8 cellular contexts compared by ENCODE assay signal in genomic region chr16:85428168-85428898, GRCh38.
DNase-seq lines count a peak whose midpoint lies in the region; ATAC-seq and TF ChIP-seq lines count a peak whose summit lies in the region.

No MANE protein-coding gene starts in this region.

- H3K9me3 ChIP-seq in BLaER1 treated with 17β-estradiol and CSF1 and Interleukin-3, amounts not matched to agents 10 nM and 100 nM (replicated peaks in 1 of 11) = no peaks in the 10 kb centered on the region
- no peaks in the 10 kb centered on the region for H3K9me3 ChIP-seq in H9 (ENCODE audit: control insufficient read depth, low read depth, low read length)
- H3K9me3 ChIP-seq in upper lobe of left lung = no peaks in the 10 kb centered on the region

- TF ChIP-seq CTCF in H9 (conservative IDR thresholded peaks at IDR 0.05) (peak; percentile 73), upper lobe of left lung (IDR thresholded peaks at IDR 0.05) (peak in 5 of 6 experiments; percentile 38 to 63 (median 52))

- H3K36me3 Mint-ChIP-seq in H9 (ENCODE audit: insufficient read depth in 1 of 3, low read depth in 3 of 3) = no peaks in the 10 kb centered on the region

- H3K27ac Mint-ChIP-seq in H9 = no peak overlapping the region; a peak in 1 of 7 replicates

- no peak overlapping the region for H3T11ph ChIP-seq in H9 (ENCODE audit: low read length)

- WGBS in H9 (ENCODE audit: extremely low coverage, insufficient read length, low lambda C conversion rate) = no CpG with 5 or more reads among the region's 17 CpGs
- 62 to 66% methylated on average over 5 to 16 of the region's 17 CpGs for WGBS in upper lobe of left lung, 2 donors

- no peaks in the 10 kb centered on the region for H3K23me2 ChIP-seq in H9 (ENCODE audit: insufficient read length, low read depth, low read length, poor library complexity, severe bottlenecking)

- no peak overlapping the region for H3K14ac ChIP-seq in H9 (ENCODE audit: insufficient read depth, low read length)

- H3K18ac ChIP-seq in H9 (ENCODE audit: insufficient read length, low read depth, low read length) = no peak overlapping the region

- H3K27me3 ChIP-seq in BLaER1 treated with 17β-estradiol and CSF1 and Interleukin-3, amounts not matched to agents 10 nM and 100 nM = peaks cover 0 to 39% (median 0%) of the 10 kb centered on the region in 11 experiments; a peak in 8 of 22 replicates
- no peaks in the 10 kb centered on the region for H3K27me3 ChIP-seq in H9 (ENCODE audit: insufficient read depth, low read length)
- H3K27me3 ChIP-seq in upper lobe of left lung = no peaks in the 10 kb centered on the region

- H2BK5ac ChIP-seq in H9 (ENCODE audit: insufficient read length, low read length) = no peak overlapping the region

- H2AFZ ChIP-seq in H9 (ENCODE audit: low read length) = no peak overlapping the region

- H2BK15ac ChIP-seq in H9 (ENCODE audit: low read depth, low read length) = no peak overlapping the region

- H2BK12ac ChIP-seq in H9 (ENCODE audit: insufficient read length, low read depth, low read length) = no peak overlapping the region

- no peak overlapping the region for H4K8ac ChIP-seq in H9 (replicated peaks; ENCODE audit: insufficient read length, low read depth, low read length)

- peaks cover 6 to 72% (median 47%) of the 10 kb centered on the region in 10 experiments; a peak in 18 of 20 replicates for H3K4me1 ChIP-seq in BLaER1 treated with 17β-estradiol and CSF1 and Interleukin-3, amounts not matched to agents 10 nM and 100 nM
- H3K4me1 ChIP-seq in H9 (ENCODE audit: insufficient read depth, low read length) (no peaks in the 10 kb centered on the region), upper lobe of left lung (peaks cover 0 to 20% (median 7%) of the 10 kb centered on the region in 4 donors)

- H3K36me3 ChIP-seq in BLaER1 treated with 17β-estradiol and CSF1 and Interleukin-3, amounts not matched to agents 10 nM and 100 nM = no peaks in the 10 kb centered on the region
- H3K36me3 ChIP-seq in upper lobe of left lung = no peaks in the 10 kb centered on the region

- peaks cover 0 to 34% (median 0%) of the 10 kb centered on the region in 11 experiments; a peak in 6 of 22 replicates for H4K20me1 ChIP-seq in BLaER1 treated with 17β-estradiol and CSF1 and Interleukin-3, amounts not matched to agents 10 nM and 100 nM
- H4K20me1 ChIP-seq in H9 (ENCODE audit: control insufficient read depth, insufficient read depth, insufficient read length) = no peaks in the 10 kb centered on the region

- H4K91ac ChIP-seq in H9 (ENCODE audit: insufficient read length, low read depth, low read length) = no peak overlapping the region

- no peak overlapping the region for H3K4me3 ChIP-seq in BLaER1 treated with 17β-estradiol and CSF1 and Interleukin-3, amounts not matched to agents 10 nM and 100 nM
- no peak overlapping the region for H3K4me3 ChIP-seq in upper lobe of left lung

- no peak overlapping the region for H3K27ac ChIP-seq in BLaER1 treated with 17β-estradiol and CSF1 and Interleukin-3, amounts not matched to agents 10 nM and 100 nM
- H3K27ac ChIP-seq in H9 (ENCODE audit: insufficient read length, low read depth, low read length) = no peak overlapping the region
- H3K27ac ChIP-seq in upper lobe of left lung = no peak overlapping the region

- no peak overlapping the region for H4K5ac ChIP-seq in H9 (ENCODE audit: insufficient read length, low read depth, low read length)

- H3K4me1 Mint-ChIP-seq in H9 = peaks cover 6 to 13% of the 10 kb centered on the region in 2 experiments; a peak in 3 of 4 replicates

- no peak for TF ChIP-seq POLR2A in upper lobe of left lung (IDR thresholded peaks at IDR 0.05)

- TF ChIP-seq EP300 in upper lobe of left lung (IDR thresholded peaks at IDR 0.05) = no peak

- no peaks in the 10 kb centered on the region for H3K9me3 Mint-ChIP-seq in H9

- H2AK5ac ChIP-seq in H9 (ENCODE audit: insufficient read length, low read length) = no peak overlapping the region

- no peak overlapping the region for H2BK20ac ChIP-seq in H9 (ENCODE audit: low read depth, low read length, poor library complexity, severe bottlenecking)

- no peaks in the 10 kb centered on the region for H3K79me2 ChIP-seq in H9 (ENCODE audit: insufficient read depth, low read length)

- no peak overlapping the region for H3K56ac ChIP-seq in H9 (ENCODE audit: insufficient read length, low read depth, low read length)

- peak; percentile 60 for DNase-seq in H9
- peak in 3 of 5 experiments; percentile 22 to 55 (median 27) for DNase-seq in T-helper 2 cell
- DNase-seq in cerebellar cortex (ENCODE audit: low spot score) = peak; percentile 61
- peak; percentile 5 for DNase-seq in midbrain (lab: John Stamatoyannopoulos, UW)
- peak in 1 of 2 donors; percentile 30 for DNase-seq in upper lobe of left lung

- no peaks in the 10 kb centered on the region for H3K79me1 ChIP-seq in H9 (ENCODE audit: insufficient read depth, low read depth, low read length, poor library complexity, severe bottlenecking)

- H3K4ac ChIP-seq in H9 (ENCODE audit: low read depth, low read length) = no peak overlapping the region

- no peak overlapping the region for H3K9ac ChIP-seq in BLaER1 treated with 17β-estradiol and CSF1 and Interleukin-3, amounts not matched to agents 10 nM and 100 nM
- no peak overlapping the region for H3K9ac ChIP-seq in H9 (ENCODE audit: extremely low read depth, insufficient read length, low read length)

- H2BK120ac ChIP-seq in H9 (ENCODE audit: low read depth, low read length, poor library complexity, severe bottlenecking) = no peak overlapping the region

- no peak overlapping the region for H3K4me3 Mint-ChIP-seq in H9

- peak in 1 of 2 donors; percentile 37 for ATAC-seq in upper lobe of left lung (ENCODE audit: low FRiP score in 2 of 2)
- no peak for ATAC-seq in GM21528 (IDR thresholded peaks at IDR 0.05; ENCODE audit: low FRiP score, unreplicated experiment)
- no peak for ATAC-seq in GM18907 (IDR thresholded peaks at IDR 0.05; ENCODE audit: unreplicated experiment)

- H3K27me3 Mint-ChIP-seq in H9 (ENCODE audit: low read depth) = peaks cover 7% of the 10 kb centered on the region; the same call in 1 of the 2 replicates

- H3K4me2 ChIP-seq in BLaER1 treated with 17β-estradiol and CSF1 and Interleukin-3, amounts not matched to agents 10 nM and 100 nM = peak overlapping the region in 7 of 11 experiments; percentile 21 to 87 (median 63); a peak in 8 of 22 replicates
- no peak overlapping the region for H3K4me2 ChIP-seq in H9 (ENCODE audit: insufficient read depth, insufficient read length, low read length)

- H3K23ac ChIP-seq in H9 (ENCODE audit: insufficient read length, low read depth, low read length) = no peak overlapping the region
